Comparison of ENCODE assay signal across 19 cellular contexts in genomic region chr2:148531175-148532048, GRCh38.
DNase-seq lines count a peak whose midpoint lies in the region; ATAC-seq and TF ChIP-seq lines count a peak whose summit lies in the region.
"Had no signal": no experiment of that assay in that cellular context is flagged by ENCODE, and none has a peak within 500 bp of the region (broad histone marks: within the 10 kb centered on the region; RNA-seq: fewer than 3 reads in every experiment).

No MANE protein-coding gene starts in this region.

- TF ChIP-seq CTCF in CD8-positive, alpha-beta T cell (IDR thresholded peaks at IDR 0.05): no peak
- TF ChIP-seq CTCF in glutamatergic neuron (IDR thresholded peaks at IDR 0.05; ENCODE audit: partially characterized antibody, unreplicated experiment): no peak
- TF ChIP-seq CTCF in MM.1S (IDR thresholded peaks at IDR 0.05; ENCODE audit: low read length): no peak

- no peaks in the 10 kb centered on the region for H3F3A ChIP-seq in MM.1S (ENCODE audit: insufficient read depth, low read length)

- WGBS in trophoblast cell (ENCODE audit: extremely low coverage, insufficient coverage, insufficient read length): no CpG with 5 or more reads among the region's 10 CpGs

- H3K79me1 ChIP-seq in trophoblast cell (ENCODE audit: low read length): no peaks in the 10 kb centered on the region

- no peak overlapping the region for H2AFZ ChIP-seq in trophoblast cell (ENCODE audit: insufficient read depth, low read length, poor library complexity)
- H2AFZ ChIP-seq in MM.1S (ENCODE audit: low read length): no peak overlapping the region

- POLR2A ChIA-PET in CD8-positive, alpha-beta T cell (lab: Charles Lee): no interaction called here
- POLR2A ChIA-PET in T-cell (lab: Charles Lee): no interaction called here

- no peak overlapping the region for H2AK5ac ChIP-seq in trophoblast cell (ENCODE audit: low read length)

- peaks cover 70% of the 10 kb centered on the region for H3K4me1 Mint-ChIP-seq in CD8-positive, alpha-beta T cell (ENCODE audit: low read depth)
- H3K4me1 Mint-ChIP-seq in T-cell (peaks cover 80 to 88% (median 82%) of the 10 kb centered on the region in 3 donors), glutamatergic neuron (ENCODE audit: low read depth, unreplicated experiment) (peaks cover 23% of the 10 kb centered on the region)

- no peak overlapping the region for H2BK5ac ChIP-seq in trophoblast cell (ENCODE audit: low read depth, low read length, poor library complexity)

- H3K27ac Mint-ChIP-seq in CD8-positive, alpha-beta T cell: peak overlapping the region; percentile 2
- H3K27ac Mint-ChIP-seq in T-cell (peak overlapping the region; percentile 78 to 79), glutamatergic neuron (ENCODE audit: unreplicated experiment) (peak overlapping the region; percentile 19)

- H3K4me1 ChIP-seq in CD8-positive, alpha-beta T cell (ENCODE audit: insufficient read depth, low read length): peaks cover 47% of the 10 kb centered on the region
- H3K4me1 ChIP-seq in trophoblast cell (ENCODE audit: control insufficient read depth in 1 of 2, insufficient read depth in 2 of 2, low read length in 2 of 2) (no peaks in the 10 kb centered on the region), MM.1S (ENCODE audit: low read length) (no peaks in the 10 kb centered on the region)
- H3K4me1 ChIP-seq: A549, HAP-1 had no signal

- H3K36me3 ChIP-seq in CD8-positive, alpha-beta T cell (ENCODE audit: insufficient read depth, low read length): no peaks in the 10 kb centered on the region
- no peaks in the 10 kb centered on the region for H3K36me3 ChIP-seq in trophoblast cell (ENCODE audit: control insufficient read depth in 1 of 2, insufficient read depth in 2 of 2, low read length in 2 of 2)
- no peaks in the 10 kb centered on the region for H3K36me3 ChIP-seq in MM.1S (replicated peaks; ENCODE audit: insufficient read depth, low read length)
- H3K36me3 ChIP-seq: HAP-1 had no signal

- H3K4me3 ChIP-seq in CD8-positive, alpha-beta T cell (ENCODE audit: low read depth, low read length): no peak overlapping the region
- H3K4me3 ChIP-seq in trophoblast cell (ENCODE audit: low read depth, low read length) (peak overlapping the region; percentile 11), MM.1S (ENCODE audit: low read length) (no peak overlapping the region)
- H3K4me3 ChIP-seq: A549, HAP-1 had no signal

- no peaks in the 10 kb centered on the region for H3K9me3 ChIP-seq in CD8-positive, alpha-beta T cell (ENCODE audit: low read length)
- peaks cover 5% of the 10 kb centered on the region for H3K9me3 ChIP-seq in trophoblast cell (ENCODE audit: insufficient read depth, low read depth, low read length)
- no peaks in the 10 kb centered on the region for H3K9me3 ChIP-seq in MM.1S (replicated peaks; ENCODE audit: insufficient read depth, low read length)
- H3K9me3 ChIP-seq: A549, HAP-1 had no signal

- no peak for DNase-seq in CD8-positive, alpha-beta T cell
- DNase-seq in T-cell (no peak), glutamatergic neuron (no peak), trophoblast cell (no peak), substantia nigra (lab: John Stamatoyannopoulos, UW) (no peak), MM.1S (no peak), activated gamma-delta T cell (lab: John Stamatoyannopoulos, UW) (no peak)
- DNase-seq: Calu3; CD4-positive, alpha-beta T cell; DMS53; MV-4-11; NCI-H1694 treated with DMSO at 0.1 percent for 48 hours; NCI-H2107; NCI-H510A; NCI-H748 treated with DMSO at 0.1 percent for 48 hours; NK-92 treated with Interleukin-12 subunit alpha and Interleukin-12 subunit beta, amount 100 ng/mL, for 24 hours had no signal

- no peak overlapping the region for H3K4ac ChIP-seq in trophoblast cell (ENCODE audit: low read depth, low read length)

- H3K27ac ChIP-seq in CD8-positive, alpha-beta T cell (ENCODE audit: low read depth, low read length): no peak overlapping the region
- H3K27ac ChIP-seq in trophoblast cell (ENCODE audit: low read depth, low read length) (no peak overlapping the region), substantia nigra (ENCODE audit: low read depth, low read length, poor library complexity, severe bottlenecking) (no peak overlapping the region), MM.1S (ENCODE audit: low read length) (no peak overlapping the region)
- H3K27ac ChIP-seq: A549 had no signal

- no peak for ATAC-seq in CD8-positive, alpha-beta T cell
- no peak for ATAC-seq in T-cell (replicated peaks in 1 of 4)
- ATAC-seq: Right ventricle myocardium inferior had no signal

- no peak overlapping the region for H4K8ac ChIP-seq in trophoblast cell (ENCODE audit: low read depth, low read length)

- no peak overlapping the region for H3K23ac ChIP-seq in trophoblast cell (ENCODE audit: low read length)

- no peaks in the 10 kb centered on the region for H3K27me3 Mint-ChIP-seq in CD8-positive, alpha-beta T cell (ENCODE audit: low read depth)
- H3K27me3 Mint-ChIP-seq in T-cell (no peaks in the 10 kb centered on the region), glutamatergic neuron (ENCODE audit: unreplicated experiment) (peaks cover 9% of the 10 kb centered on the region)
- H3K27me3 Mint-ChIP-seq: CD4-positive, alpha-beta T cell had no signal

- H4K20me1 ChIP-seq in MM.1S (ENCODE audit: insufficient read depth, low read length): no peaks in the 10 kb centered on the region

- no peaks in the 10 kb centered on the region for H3K27me3 ChIP-seq in CD8-positive, alpha-beta T cell (ENCODE audit: insufficient read depth, low read length)
- H3K27me3 ChIP-seq in trophoblast cell (ENCODE audit: insufficient read depth, low read length) (no peaks in the 10 kb centered on the region), MM.1S (replicated peaks; ENCODE audit: insufficient read depth, low read length) (no peaks in the 10 kb centered on the region)

- H3K4me3 Mint-ChIP-seq in CD8-positive, alpha-beta T cell: no peak overlapping the region
- H3K4me3 Mint-ChIP-seq in T-cell: peak overlapping the region in 1 of 3 donors; percentile 41
- H3K4me3 Mint-ChIP-seq in glutamatergic neuron (ENCODE audit: unreplicated experiment): no peak overlapping the region

- no peak overlapping the region for H2BK120ac ChIP-seq in trophoblast cell (ENCODE audit: insufficient read depth, low read length, poor library complexity)

- no peak overlapping the region for H3K18ac ChIP-seq in trophoblast cell (ENCODE audit: low read length)

- H4K12ac ChIP-seq in trophoblast cell (ENCODE audit: low read depth, low read length): no peak overlapping the region

- intact Hi-C loops in CD8-positive, alpha-beta T cell (cut with DNase I, micrococcal nuclease): no loop called here

- H4K91ac ChIP-seq in trophoblast cell (ENCODE audit: low read depth, low read length): no peak overlapping the region

- H3K79me2 ChIP-seq in trophoblast cell (ENCODE audit: control insufficient read depth, insufficient read depth, low read length, poor library complexity) (no peaks in the 10 kb centered on the region), MM.1S (ENCODE audit: low read length) (no peaks in the 10 kb centered on the region)

- H3K9me3 Mint-ChIP-seq in CD8-positive, alpha-beta T cell: no peaks in the 10 kb centered on the region
- no peaks in the 10 kb centered on the region for H3K9me3 Mint-ChIP-seq in T-cell
- H3K9me3 Mint-ChIP-seq in glutamatergic neuron (ENCODE audit: unreplicated experiment): peaks cover 3% of the 10 kb centered on the region
- H3K9me3 Mint-ChIP-seq: CD4-positive, alpha-beta T cell had no signal

- no peak overlapping the region for H3K4me2 ChIP-seq in trophoblast cell (ENCODE audit: low read length)
- H3K4me2 ChIP-seq in MM.1S (ENCODE audit: low read depth, low read length): no peak overlapping the region
- H3K4me2 ChIP-seq: A549 had no signal

- H3K36me3 Mint-ChIP-seq in CD8-positive, alpha-beta T cell: no peaks in the 10 kb centered on the region
- H3K36me3 Mint-ChIP-seq in T-cell (no peaks in the 10 kb centered on the region), glutamatergic neuron (ENCODE audit: unreplicated experiment) (no peaks in the 10 kb centered on the region)

- H3K14ac ChIP-seq in trophoblast cell (ENCODE audit: low read length): no peak overlapping the region

- H3K9ac ChIP-seq in trophoblast cell (ENCODE audit: low read length): no peak overlapping the region
- H3K9ac ChIP-seq in MM.1S (ENCODE audit: low read length): no peak overlapping the region

- CTCF ChIA-PET in CD8-positive, alpha-beta T cell (lab: Charles Lee): interaction anchor here (1.7 kb wide), 1 partner anchor 21 kb away, joined by 5 read pairs; no protein-coding TSS in a partner anchor
- CTCF ChIA-PET in T-cell (lab: Charles Lee): interaction anchor here (0.8 to 1.5 kb wide), 2 partner anchors 8 to 22 kb away, joined by 3 read pairs; no protein-coding TSS in a partner anchor

- no peaks in the 10 kb centered on the region for H3K9me2 ChIP-seq in MM.1S (replicated peaks; ENCODE audit: insufficient read depth, low read length)

- no peak overlapping the region for H2BK12ac ChIP-seq in trophoblast cell (ENCODE audit: low read length)

Comparison
In these comparisons a context has a peak if more than half of its experiments do, and no peak if none do; other contexts are left out.
1. H3K27ac Mint-ChIP-seq: peak in every context shown above with its lines; median percentile 78 in T-cell; 19 in glutamatergic neuron; 2 in CD8-positive, alpha-beta T cell.